1 cellular context compared by ENCODE assay signal in genomic region chr20:31569163-31570020, GRCh38.
TF ChIP-seq lines count a peak whose summit lies in the region.

No MANE protein-coding gene starts in this region.

TF ChIP-seq in HepG2, 621 proteins besides CTCF, POLR2A, EP300 and RAD21 (continued from another document and continues in another):
- TF ChIP-seq USF2 (IDR thresholded peaks at IDR 0.05; ENCODE audit: low read depth, low read length) (no peak), USF2 (CRISPR knock-in tag; IDR thresholded peaks at IDR 0.05; ENCODE audit: borderline replicate concordance) (no peak), ATRX (CRISPR knock-in tag; IDR thresholded peaks at IDR 0.05; ENCODE audit: borderline replicate concordance) (no peak), RORA (CRISPR knock-in tag; IDR thresholded peaks at IDR 0.05) (no peak), CCAR2 (optimal IDR thresholded peaks at IDR 0.05; ENCODE audit: low read depth, low read length) (peak; percentile 62), ISL2 (CRISPR knock-in tag; IDR thresholded peaks at IDR 0.05) (0 out of 2 replicates have a peak, but pooled peaks have one; percentile 31), ZNF513 (CRISPR knock-in tag; conservative IDR thresholded peaks at IDR 0.05) (peak; percentile 85; the same call in 1 of the 2 replicates), ASH2L (IDR thresholded peaks at IDR 0.05; ENCODE audit: insufficient read length, low read depth, low read length) (peak; percentile 0), ZFP36L1 (CRISPR knock-in tag; IDR thresholded peaks at IDR 0.05) (no peak; the same call in 1 of the 2 replicates), ZBTB25 (CRISPR knock-in tag; IDR thresholded peaks at IDR 0.05) (no peak), NFE2L2 (IDR thresholded peaks at IDR 0.05; ENCODE audit: low read length) (no peak), YEATS4 (CRISPR knock-in tag; IDR thresholded peaks at IDR 0.05; ENCODE audit: borderline replicate concordance) (peak; percentile 64; the same call in 1 of the 2 replicates), FOSL2 (CRISPR knock-in tag; IDR thresholded peaks at IDR 0.05) (peak; percentile 52), U2AF2 (IDR thresholded peaks at IDR 0.05; ENCODE audit: low read depth, low read length) (peak; percentile 70; the same call in 1 of the 2 replicates), RFX3 (CRISPR knock-in tag; IDR thresholded peaks at IDR 0.05) (no peak), FOXP1 (IDR thresholded peaks at IDR 0.05) (no peak), FOXP1 (CRISPR knock-in tag; IDR thresholded peaks at IDR 0.05) (no peak), ZFP82 (CRISPR knock-in tag; IDR thresholded peaks at IDR 0.05; ENCODE audit: borderline replicate concordance) (peak; percentile 44; the same call in 1 of the 2 replicates), E2F5 (CRISPR knock-in tag; conservative IDR thresholded peaks at IDR 0.05) (0 out of 2 replicates have a peak, but pooled peaks have one; percentile 50), ELF3 (CRISPR knock-in tag; IDR thresholded peaks at IDR 0.05) (0 out of 2 replicates have a peak, but pooled peaks have one; percentile 14), MED1 (CRISPR knock-in tag; IDR thresholded peaks at IDR 0.05) (peak; percentile 55; the same call in 1 of the 2 replicates), E2F1 (CRISPR knock-in tag; IDR thresholded peaks at IDR 0.05) (no peak), ZNF839 (CRISPR knock-in tag; IDR thresholded peaks at IDR 0.05; ENCODE audit: borderline replicate concordance) (no peak), ZNF7 (CRISPR knock-in tag; IDR thresholded peaks at IDR 0.05) (no peak), PHB2 (IDR thresholded peaks at IDR 0.05; ENCODE audit: partially characterized antibody) (no peak), ZFP1 (CRISPR knock-in tag; IDR thresholded peaks at IDR 0.05) (no peak; the same call in none of the 2 replicates), NFIB (CRISPR knock-in tag; IDR thresholded peaks at IDR 0.05; ENCODE audit: borderline replicate concordance) (no peak), CREB1 (IDR thresholded peaks at IDR 0.05) (no peak), CREB1 (CRISPR knock-in tag; IDR thresholded peaks at IDR 0.05) (no peak), PHF8 (CRISPR knock-in tag; IDR thresholded peaks at IDR 0.05) (no peak), ZNF816 (CRISPR knock-in tag; IDR thresholded peaks at IDR 0.05; ENCODE audit: borderline replicate concordance) (0 out of 2 replicates have a peak, but pooled peaks have one; percentile 33), ZMYM2 (CRISPR knock-in tag; IDR thresholded peaks at IDR 0.05) (peak; percentile 46; the same call in 1 of the 2 replicates), SRSF4 (IDR thresholded peaks at IDR 0.05; ENCODE audit: low read depth, low read length, poor library complexity, severe bottlenecking) (no peak), ZNF567 (CRISPR knock-in tag; IDR thresholded peaks at IDR 0.05; ENCODE audit: borderline replicate concordance) (0 out of 2 replicates have a peak, but pooled peaks have one; percentile 17), MAZ (IDR thresholded peaks at IDR 0.05; ENCODE audit: borderline replicate concordance, low read depth, low read length) (peak; percentile 75; the same call in 1 of the 2 replicates), MAZ (CRISPR knock-in tag; IDR thresholded peaks at IDR 0.05; ENCODE audit: low read depth) (peak; percentile 52), LBX2 (CRISPR knock-in tag; IDR thresholded peaks at IDR 0.05; ENCODE audit: borderline replicate concordance) (0 out of 2 replicates have a peak, but pooled peaks have one; percentile 16), PCBP1 (IDR thresholded peaks at IDR 0.05; ENCODE audit: borderline replicate concordance, low read depth, low read length) (no peak), ZKSCAN5 (CRISPR knock-in tag; IDR thresholded peaks at IDR 0.05) (peak; percentile 23; the same call in 1 of the 2 replicates), ISX (CRISPR knock-in tag; conservative IDR thresholded peaks at IDR 0.05) (0 out of 2 replicates have a peak, but pooled peaks have one; percentile 56), HMGXB4 (CRISPR knock-in tag; IDR thresholded peaks at IDR 0.05; ENCODE audit: borderline replicate concordance in 1 of 2, low read depth in 1 of 2) (peak; percentile 71 to 87; a peak in 3 of 4 replicates), ATF7-NPFF (CRISPR knock-in tag; IDR thresholded peaks at IDR 0.05; ENCODE audit: low read depth) (peak; percentile 75; the same call in 1 of the 2 replicates), XRCC5 (optimal IDR thresholded peaks at IDR 0.05; ENCODE audit: low read length) (peak; percentile 77), MYNN (CRISPR knock-in tag; IDR thresholded peaks at IDR 0.05; ENCODE audit: low read depth) (no peak; the same call in 1 of the 2 replicates), TCF7 (IDR thresholded peaks at IDR 0.05; ENCODE audit: low read depth) (no peak), PATZ1 (CRISPR knock-in tag; IDR thresholded peaks at IDR 0.05) (peak; percentile 82), RBM22 (optimal IDR thresholded peaks at IDR 0.05; ENCODE audit: low read length) (peak; percentile 84), ZNF136 (CRISPR knock-in tag; IDR thresholded peaks at IDR 0.05; ENCODE audit: low read depth) (0 out of 2 replicates have a peak, but pooled peaks have one; percentile 10), ZNF280B (CRISPR knock-in tag; IDR thresholded peaks at IDR 0.05; ENCODE audit: borderline replicate concordance) (no peak; the same call in 1 of the 2 replicates), ZNF501 (CRISPR knock-in tag; IDR thresholded peaks at IDR 0.05) (peak; percentile 68; the same call in 1 of the 2 replicates), SSRP1 (CRISPR knock-in tag; IDR thresholded peaks at IDR 0.05) (0 out of 2 replicates have a peak, but pooled peaks have one; percentile 15), ZNF512 (CRISPR knock-in tag; IDR thresholded peaks at IDR 0.05) (no peak), ZNF317 (CRISPR knock-in tag; IDR thresholded peaks at IDR 0.05) (peak; percentile 77; the same call in 1 of the 2 replicates)
